ENCODE assay signal across 8 cellular contexts in genomic region chr2:36597532-36598377, GRCh38.
DNase-seq lines count a peak whose midpoint lies in the region; ATAC-seq and TF ChIP-seq lines count a peak whose summit lies in the region.

Gene FEZ2 (minus strand): TSS chr2:36598168. CDS start chr2:36598142, 26 bp downstream.

- H2AFZ ChIP-seq in ACC112 (ENCODE audit: low read length, unreplicated experiment): peak within 1 kb of the TSS; percentile 98

- ATAC-seq in HG03060 (IDR thresholded peaks at IDR 0.05; ENCODE audit: low read depth, unreplicated experiment): peak; percentile 89

- peaks cover 23% of the 10 kb centered on the region for H3K4me1 ChIP-seq in ACC112 (ENCODE audit: control insufficient read depth, insufficient read depth, low read length, unreplicated experiment)

- peaks cover 15% of the 10 kb centered on the region; the same call in 1 of the 2 replicates for H3K36me3 ChIP-seq in ACC112 (ENCODE audit: insufficient read depth, low read length)

- TF ChIP-seq POLR2A in GM18526 (IDR thresholded peaks at IDR 0.05; ENCODE audit: extremely low read depth, insufficient read length): peak; percentile 40

- H3K4me3 ChIP-seq in ACC112 (ENCODE audit: low read depth, low read length): peak within 1 kb of the TSS; percentile 96

- DNase-seq in NCI-H2196 (lab: John Stamatoyannopoulos, UW; ENCODE audit: unreplicated experiment): peak; percentile 61
- peak; percentile 35 to 51 (median 41) for DNase-seq in activated CD4-positive, CD25-positive, alpha-beta regulatory T cell (lab: John Stamatoyannopoulos, UW)
- peak; percentile 37 for DNase-seq in central memory CD4-positive, alpha-beta T cell
- DNase-seq in inferior parietal cortex (ENCODE audit: extremely low spot score): peak; percentile 49
- peak; percentile 63 for DNase-seq in stimulated activated CD4-positive, alpha-beta T cell treated with anti-CD3 and anti-CD28 coated beads, Interleukin-12 subunit alpha, Interleukin-12 subunit beta, amount 100 ng/mL, for 4 hours

- H3K79me2 ChIP-seq in ACC112 (ENCODE audit: control insufficient read depth, insufficient read depth, low read length, unreplicated experiment): peaks cover 47% of the 10 kb centered on the region

- H3K27ac ChIP-seq in ACC112 (ENCODE audit: low read depth, low read length): peak within 1 kb of the TSS; percentile 72

- H3K27me3 ChIP-seq in ACC112 (ENCODE audit: insufficient read depth, low read length): no peaks in the 10 kb centered on the region

Comparison
In these comparisons a context has a peak if more than half of its experiments do, and no peak if none do; other contexts are left out.
1. Peak in every context shown above with its lines: DNase-seq, ATAC-seq, H3K4me3 ChIP-seq and H3K27ac ChIP-seq.